31 cellular contexts compared by ENCODE assay signal in genomic region chr4:138233313-138233712, GRCh38.
"Had no signal": no experiment of that assay in that cellular context is flagged by ENCODE, and none has a peak within 500 bp of the region (broad histone marks: within the 10 kb centered on the region; RNA-seq: fewer than 3 reads in every experiment).

No MANE protein-coding gene starts in this region.

- H3K27ac ChIP-seq: ascending aorta, RWPE1, WERI-Rb-1 had no signal

- H3K4me3 Mint-ChIP-seq: activated CD4-positive, alpha-beta memory T cell treated with anti-CD3 and anti-CD28 coated beads, Interleukin-2, amount 10 ng/mL, durations not matched to agents 7 days and 5 days; activated CD8-positive, alpha-beta memory T cell treated with anti-CD3 and anti-CD28 coated beads, Interleukin-2, amount 10 ng/mL, durations not matched to agents 7 days and 5 days; activated naive CD4-positive, alpha-beta T cell treated with anti-CD3 and anti-CD28 coated beads, Interleukin-2, amount 50 U/mL, for 24 hours; activated naive CD8-positive, alpha-beta T cell treated with anti-CD3 and anti-CD28 coated beads, Interleukin-2, amount 10 ng/mL, durations not matched to agents 7 days and 5 days had no signal

- H3K36me3 ChIP-seq: ascending aorta, WERI-Rb-1 had no signal

- DNase-seq: activated CD4-positive, alpha-beta memory T cell treated with anti-CD3 and anti-CD28 coated beads, Interleukin-2, amount 10 ng/mL, durations not matched to agents 7 days and 5 days; activated CD4-positive, alpha-beta T cell treated with anti-CD3 and anti-CD28 coated beads for 1 hour; activated CD4-positive, alpha-beta T cell treated with anti-CD3 and anti-CD28 coated beads for 48 hours; activated CD4-positive, CD25-positive, alpha-beta regulatory T cell; activated CD8-positive, alpha-beta memory T cell treated with anti-CD3 and anti-CD28 coated beads for 24 hours; activated CD8-positive, alpha-beta memory T cell treated with anti-CD3 and anti-CD28 coated beads, Interleukin-2, amount 10 ng/mL, durations not matched to agents 7 days and 5 days; activated gamma-delta T cell; activated naive CD4-positive, alpha-beta T cell treated with Interleukin-2 at 50 U/mL for 16 hours; activated naive CD8-positive, alpha-beta T cell treated with anti-CD3 and anti-CD28 coated beads, Interleukin-2, amount 10 ng/mL, durations not matched to agents 7 days and 5 days; activated T-cell treated with anti-CD3 and anti-CD28 coated beads, Interleukin-2, amount 50 U/mL, for 1 hour; amygdala; cerebellar nuclear complex; Kasumi-1; KBM-7; MM.1S; NCI-H1105; NCI-H1417 treated with DMSO at 0.1 percent for 48 hours; NCI-H1930; NCI-H345; NCI-H526; NCI-H748 treated with DMSO at 0.1 percent for 48 hours; NK-92 treated with Interleukin-12 subunit alpha and Interleukin-12 subunit beta, amount 100 ng/mL, for 24 hours; PC-3; SIG-M5; T1000; WERI-Rb-1 had no signal

- H3K27me3 ChIP-seq: ascending aorta had no signal

- H3K4me3 ChIP-seq: ascending aorta had no signal

- H3K27me3 Mint-ChIP-seq: activated CD4-positive, alpha-beta memory T cell treated with anti-CD3 and anti-CD28 coated beads, Interleukin-2, amount 10 ng/mL, durations not matched to agents 7 days and 5 days; activated CD8-positive, alpha-beta memory T cell treated with anti-CD3 and anti-CD28 coated beads, Interleukin-2, amount 10 ng/mL, durations not matched to agents 7 days and 5 days; activated naive CD4-positive, alpha-beta T cell treated with anti-CD3 and anti-CD28 coated beads, Interleukin-2, amount 50 U/mL, for 24 hours; activated naive CD8-positive, alpha-beta T cell treated with anti-CD3 and anti-CD28 coated beads, Interleukin-2, amount 10 ng/mL, durations not matched to agents 7 days and 5 days had no signal

- H3K9me3 ChIP-seq: ascending aorta had no signal

- H3K27ac Mint-ChIP-seq: activated CD4-positive, alpha-beta memory T cell treated with anti-CD3 and anti-CD28 coated beads, Interleukin-2, amount 10 ng/mL, durations not matched to agents 7 days and 5 days; activated CD8-positive, alpha-beta memory T cell treated with anti-CD3 and anti-CD28 coated beads, Interleukin-2, amount 10 ng/mL, durations not matched to agents 7 days and 5 days; activated naive CD4-positive, alpha-beta T cell treated with anti-CD3 and anti-CD28 coated beads, Interleukin-2, amount 50 U/mL, for 24 hours; activated naive CD8-positive, alpha-beta T cell treated with anti-CD3 and anti-CD28 coated beads, Interleukin-2, amount 10 ng/mL, durations not matched to agents 7 days and 5 days; activated T-helper 2 cell treated with anti-CD3 and anti-CD28 coated beads, Interferon-gamma antibody, Interleukin-2, Interleukin-4, amounts not matched to agents 10 μg/mL and 5 μg/mL and 100 μg/mL, durations not matched to agents 14 hours and 24 hours and 36 hours had no signal

- H3K9me3 Mint-ChIP-seq: activated CD4-positive, alpha-beta memory T cell treated with anti-CD3 and anti-CD28 coated beads, Interleukin-2, amount 10 ng/mL, durations not matched to agents 7 days and 5 days; activated naive CD8-positive, alpha-beta T cell treated with anti-CD3 and anti-CD28 coated beads, Interleukin-2, amount 10 ng/mL, durations not matched to agents 7 days and 5 days; activated T-helper 2 cell treated with anti-CD3 and anti-CD28 coated beads, Interferon-gamma antibody, Interleukin-2, Interleukin-4, amounts not matched to agents 10 μg/mL and 5 μg/mL and 100 μg/mL, durations not matched to agents 14 hours and 24 hours and 36 hours had no signal

- H3K36me3 Mint-ChIP-seq: activated naive CD4-positive, alpha-beta T cell treated with anti-CD3 and anti-CD28 coated beads, Interleukin-2, amount 50 U/mL, for 24 hours had no signal

- ATAC-seq: activated CD8-positive, alpha-beta memory T cell treated with anti-CD3 and anti-CD28 coated beads, Interleukin-2, amount 10 ng/mL, durations not matched to agents 7 days and 5 days; PC-3; Right ventricle myocardium inferior had no signal

- H3K4me1 ChIP-seq: ascending aorta had no signal
